In the genomic region with DNA sequence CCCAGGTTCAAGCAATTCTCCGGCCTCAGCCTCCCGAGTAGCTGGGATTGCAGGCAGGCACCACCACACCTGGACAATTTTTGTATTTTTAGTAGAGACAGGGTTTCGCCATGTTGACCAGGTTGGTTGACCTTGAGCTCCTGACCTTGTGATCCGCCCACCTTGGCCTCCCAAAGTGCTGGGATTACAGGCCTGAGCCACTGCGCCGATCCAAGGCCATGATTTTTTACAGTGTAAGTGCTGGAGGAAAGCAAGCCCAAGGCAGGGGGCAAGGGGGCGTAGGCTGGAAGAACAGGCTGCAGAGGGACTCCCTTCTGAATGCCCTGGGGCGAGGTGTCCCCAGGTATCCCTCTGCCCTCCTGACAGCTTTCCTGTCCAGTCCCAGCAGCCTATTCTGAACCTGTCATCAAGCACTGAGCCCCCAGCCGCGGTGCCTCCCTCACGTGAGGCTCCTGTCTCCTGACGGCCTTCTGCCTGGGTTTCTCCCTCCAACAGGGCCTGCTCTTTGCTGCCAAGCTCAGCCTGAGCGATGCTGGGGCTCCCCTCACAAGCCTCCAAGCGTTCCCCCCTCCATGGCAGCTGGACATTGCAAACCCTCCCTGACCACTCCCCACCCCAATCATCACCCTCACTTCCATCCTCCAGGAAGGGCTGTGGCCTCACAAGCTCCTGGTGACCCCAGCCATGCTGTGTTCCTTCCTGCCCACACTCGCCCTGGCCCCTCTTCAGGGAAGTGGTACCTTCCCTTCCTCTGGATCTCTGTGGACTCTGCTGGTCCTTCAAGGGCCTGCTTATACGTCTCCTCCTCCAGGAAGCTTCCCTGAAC, we compare ENCODE assay signal across 1 cellular context.
TF ChIP-seq lines count a peak whose summit lies in the region.

No MANE protein-coding gene starts in this region.

TF ChIP-seq in HepG2, 621 proteins besides CTCF, POLR2A, EP300 and RAD21 (continued from another document and continues in another):
- TF ChIP-seq, protein P1, sequence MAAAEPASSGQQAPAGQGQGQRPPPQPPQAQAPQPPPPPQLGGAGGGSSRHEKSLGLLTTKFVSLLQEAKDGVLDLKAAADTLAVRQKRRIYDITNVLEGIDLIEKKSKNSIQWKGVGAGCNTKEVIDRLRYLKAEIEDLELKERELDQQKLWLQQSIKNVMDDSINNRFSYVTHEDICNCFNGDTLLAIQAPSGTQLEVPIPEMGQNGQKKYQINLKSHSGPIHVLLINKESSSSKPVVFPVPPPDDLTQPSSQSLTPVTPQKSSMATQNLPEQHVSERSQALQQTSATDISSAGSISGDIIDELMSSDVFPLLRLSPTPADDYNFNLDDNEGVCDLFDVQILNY (CRISPR knock-in tag; conservative IDR thresholded peaks at IDR 0.05) = no peak
- TF ChIP-seq NPAS2 (CRISPR knock-in tag; IDR thresholded peaks at IDR 0.05; ENCODE audit: borderline replicate concordance) = no peak
- no peak for TF ChIP-seq TRIM24 (CRISPR knock-in tag; IDR thresholded peaks at IDR 0.05)
- TF ChIP-seq ZFP90 (CRISPR knock-in tag; IDR thresholded peaks at IDR 0.05; ENCODE audit: borderline replicate concordance) = no peak
- TF ChIP-seq, protein P2, sequence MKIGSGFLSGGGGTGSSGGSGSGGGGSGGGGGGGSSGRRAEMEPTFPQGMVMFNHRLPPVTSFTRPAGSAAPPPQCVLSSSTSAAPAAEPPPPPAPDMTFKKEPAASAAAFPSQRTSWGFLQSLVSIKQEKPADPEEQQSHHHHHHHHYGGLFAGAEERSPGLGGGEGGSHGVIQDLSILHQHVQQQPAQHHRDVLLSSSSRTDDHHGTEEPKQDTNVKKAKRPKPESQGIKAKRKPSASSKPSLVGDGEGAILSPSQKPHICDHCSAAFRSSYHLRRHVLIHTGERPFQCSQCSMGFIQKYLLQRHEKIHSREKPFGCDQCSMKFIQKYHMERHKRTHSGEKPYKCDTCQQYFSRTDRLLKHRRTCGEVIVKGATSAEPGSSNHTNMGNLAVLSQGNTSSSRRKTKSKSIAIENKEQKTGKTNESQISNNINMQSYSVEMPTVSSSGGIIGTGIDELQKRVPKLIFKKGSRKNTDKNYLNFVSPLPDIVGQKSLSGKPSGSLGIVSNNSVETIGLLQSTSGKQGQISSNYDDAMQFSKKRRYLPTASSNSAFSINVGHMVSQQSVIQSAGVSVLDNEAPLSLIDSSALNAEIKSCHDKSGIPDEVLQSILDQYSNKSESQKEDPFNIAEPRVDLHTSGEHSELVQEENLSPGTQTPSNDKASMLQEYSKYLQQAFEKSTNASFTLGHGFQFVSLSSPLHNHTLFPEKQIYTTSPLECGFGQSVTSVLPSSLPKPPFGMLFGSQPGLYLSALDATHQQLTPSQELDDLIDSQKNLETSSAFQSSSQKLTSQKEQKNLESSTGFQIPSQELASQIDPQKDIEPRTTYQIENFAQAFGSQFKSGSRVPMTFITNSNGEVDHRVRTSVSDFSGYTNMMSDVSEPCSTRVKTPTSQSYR (CRISPR knock-in tag; IDR thresholded peaks at IDR 0.05; ENCODE audit: borderline replicate concordance) = no peak
- TF ChIP-seq NFE2L1 (CRISPR knock-in tag; IDR thresholded peaks at IDR 0.05; ENCODE audit: borderline replicate concordance) = no peak
- TF ChIP-seq NFATC3 (CRISPR knock-in tag; IDR thresholded peaks at IDR 0.05) = no peak
- no peak for TF ChIP-seq MBNL3 (CRISPR knock-in tag; conservative IDR thresholded peaks at IDR 0.05)
- TF ChIP-seq ZNF292 (CRISPR knock-in tag; IDR thresholded peaks at IDR 0.05; ENCODE audit: borderline replicate concordance, low read depth) = peak; percentile 68; the same call in 1 of the 2 replicates
- TF ChIP-seq, protein P3, sequence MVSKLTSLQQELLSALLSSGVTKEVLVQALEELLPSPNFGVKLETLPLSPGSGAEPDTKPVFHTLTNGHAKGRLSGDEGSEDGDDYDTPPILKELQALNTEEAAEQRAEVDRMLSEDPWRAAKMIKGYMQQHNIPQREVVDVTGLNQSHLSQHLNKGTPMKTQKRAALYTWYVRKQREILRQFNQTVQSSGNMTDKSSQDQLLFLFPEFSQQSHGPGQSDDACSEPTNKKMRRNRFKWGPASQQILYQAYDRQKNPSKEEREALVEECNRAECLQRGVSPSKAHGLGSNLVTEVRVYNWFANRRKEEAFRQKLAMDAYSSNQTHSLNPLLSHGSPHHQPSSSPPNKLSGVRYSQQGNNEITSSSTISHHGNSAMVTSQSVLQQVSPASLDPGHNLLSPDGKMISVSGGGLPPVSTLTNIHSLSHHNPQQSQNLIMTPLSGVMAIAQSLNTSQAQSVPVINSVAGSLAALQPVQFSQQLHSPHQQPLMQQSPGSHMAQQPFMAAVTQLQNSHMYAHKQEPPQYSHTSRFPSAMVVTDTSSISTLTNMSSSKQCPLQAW (CRISPR knock-in tag; IDR thresholded peaks at IDR 0.05) = 0 out of 2 replicates have a peak, but pooled peaks have one; percentile 57
- TF ChIP-seq, protein P4, sequence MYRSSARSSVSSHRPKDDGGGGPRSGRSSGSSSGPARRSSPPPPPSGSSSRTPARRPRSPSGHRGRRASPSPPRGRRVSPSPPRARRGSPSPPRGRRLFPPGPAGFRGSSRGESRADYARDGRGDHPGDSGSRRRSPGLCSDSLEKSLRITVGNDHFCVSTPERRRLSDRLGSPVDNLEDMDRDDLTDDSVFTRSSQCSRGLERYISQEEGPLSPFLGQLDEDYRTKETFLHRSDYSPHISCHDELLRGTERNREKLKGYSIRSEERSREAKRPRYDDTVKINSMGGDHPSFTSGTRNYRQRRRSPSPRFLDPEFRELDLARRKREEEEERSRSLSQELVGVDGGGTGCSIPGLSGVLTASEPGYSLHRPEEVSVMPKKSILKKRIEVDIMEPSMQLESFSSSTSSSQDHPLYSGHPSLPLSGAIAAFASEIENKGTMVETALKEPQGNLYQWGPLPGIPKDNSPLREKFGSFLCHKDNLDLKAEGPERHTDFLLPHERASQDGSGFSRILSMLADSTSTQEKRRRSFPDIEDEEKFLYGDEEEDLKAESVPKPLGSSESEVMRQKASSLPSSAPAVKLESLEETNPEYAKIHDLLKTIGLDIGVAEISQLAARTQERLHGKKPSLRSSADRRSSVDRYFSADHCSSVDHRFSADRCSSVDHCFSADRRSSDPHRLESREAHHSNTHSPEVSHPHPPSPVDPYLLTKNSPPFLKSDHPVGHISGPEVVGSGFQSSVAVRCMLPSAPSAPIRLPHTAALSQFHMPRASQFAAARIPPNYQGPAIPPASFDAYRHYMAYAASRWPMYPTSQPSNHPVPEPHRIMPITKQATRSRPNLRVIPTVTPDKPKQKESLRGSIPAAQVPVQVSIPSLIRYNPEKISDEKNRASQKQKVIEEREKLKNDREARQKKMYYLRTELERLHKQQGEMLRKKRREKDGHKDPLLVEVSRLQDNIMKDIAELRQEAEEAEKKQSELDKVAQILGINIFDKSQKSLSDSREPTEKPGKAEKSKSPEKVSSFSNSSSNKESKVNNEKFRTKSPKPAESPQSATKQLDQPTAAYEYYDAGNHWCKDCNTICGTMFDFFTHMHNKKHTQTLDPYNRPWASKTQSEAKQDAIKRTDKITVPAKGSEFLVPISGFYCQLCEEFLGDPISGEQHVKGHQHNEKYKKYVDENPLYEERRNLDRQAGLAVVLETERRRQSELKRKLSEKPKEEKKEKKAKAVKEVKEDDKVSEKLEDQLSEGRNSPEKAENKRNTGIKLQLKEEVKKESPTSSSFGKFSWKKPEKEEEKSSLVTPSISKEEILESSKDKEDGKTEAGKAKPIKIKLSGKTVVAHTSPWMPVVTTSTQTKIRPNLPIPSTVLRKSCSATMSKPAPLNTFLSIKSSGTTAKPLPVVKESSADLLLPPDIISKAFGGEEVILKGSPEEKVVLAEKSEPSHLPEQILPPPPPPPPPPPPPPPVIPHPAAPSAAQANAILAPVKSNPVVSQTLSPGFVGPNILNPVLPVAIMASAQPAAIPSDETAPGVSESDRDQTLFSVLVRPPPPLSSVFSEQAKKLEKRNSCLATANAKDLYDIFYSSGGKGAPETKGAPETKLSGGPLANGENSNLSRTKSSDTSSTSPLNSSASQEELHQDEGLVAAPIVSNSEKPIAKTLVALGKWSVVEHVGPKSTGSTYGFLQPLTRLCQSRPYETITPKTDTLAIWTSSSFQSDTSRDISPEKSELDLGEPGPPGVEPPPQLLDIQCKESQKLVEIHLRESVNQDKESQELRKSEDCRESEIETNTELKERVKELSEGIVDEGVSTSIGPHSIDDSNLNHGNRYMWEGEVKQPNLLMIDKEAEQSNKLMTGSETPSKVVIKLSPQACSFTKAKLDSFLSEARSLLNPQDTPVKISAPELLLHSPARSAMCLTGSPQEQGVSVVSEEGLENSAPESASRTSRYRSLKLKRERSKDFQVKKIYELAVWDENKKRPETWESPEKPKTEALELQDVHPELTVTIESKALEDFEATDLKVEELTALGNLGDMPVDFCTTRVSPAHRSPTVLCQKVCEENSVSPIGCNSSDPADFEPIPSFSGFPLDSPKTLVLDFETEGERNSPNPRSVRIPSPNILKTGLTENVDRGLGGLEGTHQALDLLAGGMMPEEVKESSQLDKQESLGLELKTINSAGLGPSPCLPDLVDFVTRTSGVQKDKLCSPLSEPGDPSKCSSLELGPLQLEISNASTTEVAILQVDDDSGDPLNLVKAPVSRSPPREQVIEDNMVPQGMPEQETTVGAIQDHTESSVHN (CRISPR knock-in tag; IDR thresholded peaks at IDR 0.05) = no peak
- no peak for TF ChIP-seq ZFP36L2 (CRISPR knock-in tag; IDR thresholded peaks at IDR 0.05)
- no peak for TF ChIP-seq PTBP1 (IDR thresholded peaks at IDR 0.05; ENCODE audit: low read depth, low read length, poor library complexity, severe bottlenecking)
- peak; percentile 80; the same call in 1 of the 2 replicates for TF ChIP-seq ZBTB7B (CRISPR knock-in tag; IDR thresholded peaks at IDR 0.05)
- TF ChIP-seq HNF4G (IDR thresholded peaks at IDR 0.05; ENCODE audit: borderline replicate concordance, low read depth, low read length) = peak; percentile 28; the same call in 1 of the 2 replicates
- no peak for TF ChIP-seq HNF4G (CRISPR knock-in tag; IDR thresholded peaks at IDR 0.05; ENCODE audit: borderline replicate concordance, low read depth)
- TF ChIP-seq KLF12 (CRISPR knock-in tag; IDR thresholded peaks at IDR 0.05; ENCODE audit: borderline replicate concordance) = no peak
- TF ChIP-seq, protein P5, sequence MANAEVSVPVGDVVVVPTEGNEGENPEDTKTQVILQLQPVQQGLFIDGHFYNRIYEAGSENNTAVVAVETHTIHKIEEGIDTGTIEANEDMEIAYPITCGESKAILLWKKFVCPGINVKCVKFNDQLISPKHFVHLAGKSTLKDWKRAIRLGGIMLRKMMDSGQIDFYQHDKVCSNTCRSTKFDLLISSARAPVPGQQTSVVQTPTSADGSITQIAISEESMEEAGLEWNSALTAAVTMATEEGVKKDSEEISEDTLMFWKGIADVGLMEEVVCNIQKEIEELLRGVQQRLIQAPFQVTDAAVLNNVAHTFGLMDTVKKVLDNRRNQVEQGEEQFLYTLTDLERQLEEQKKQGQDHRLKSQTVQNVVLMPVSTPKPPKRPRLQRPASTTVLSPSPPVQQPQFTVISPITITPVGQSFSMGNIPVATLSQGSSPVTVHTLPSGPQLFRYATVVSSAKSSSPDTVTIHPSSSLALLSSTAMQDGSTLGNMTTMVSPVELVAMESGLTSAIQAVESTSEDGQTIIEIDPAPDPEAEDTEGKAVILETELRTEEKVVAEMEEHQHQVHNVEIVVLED (CRISPR knock-in tag; IDR thresholded peaks at IDR 0.05; ENCODE audit: borderline replicate concordance) = no peak
- TF ChIP-seq ZNF251 (CRISPR knock-in tag; IDR thresholded peaks at IDR 0.05) = no peak
- TF ChIP-seq, protein P6, sequence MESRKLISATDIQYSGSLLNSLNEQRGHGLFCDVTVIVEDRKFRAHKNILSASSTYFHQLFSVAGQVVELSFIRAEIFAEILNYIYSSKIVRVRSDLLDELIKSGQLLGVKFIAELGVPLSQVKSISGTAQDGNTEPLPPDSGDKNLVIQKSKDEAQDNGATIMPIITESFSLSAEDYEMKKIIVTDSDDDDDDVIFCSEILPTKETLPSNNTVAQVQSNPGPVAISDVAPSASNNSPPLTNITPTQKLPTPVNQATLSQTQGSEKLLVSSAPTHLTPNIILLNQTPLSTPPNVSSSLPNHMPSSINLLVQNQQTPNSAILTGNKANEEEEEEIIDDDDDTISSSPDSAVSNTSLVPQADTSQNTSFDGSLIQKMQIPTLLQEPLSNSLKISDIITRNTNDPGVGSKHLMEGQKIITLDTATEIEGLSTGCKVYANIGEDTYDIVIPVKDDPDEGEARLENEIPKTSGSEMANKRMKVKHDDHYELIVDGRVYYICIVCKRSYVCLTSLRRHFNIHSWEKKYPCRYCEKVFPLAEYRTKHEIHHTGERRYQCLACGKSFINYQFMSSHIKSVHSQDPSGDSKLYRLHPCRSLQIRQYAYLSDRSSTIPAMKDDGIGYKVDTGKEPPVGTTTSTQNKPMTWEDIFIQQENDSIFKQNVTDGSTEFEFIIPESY (CRISPR knock-in tag; IDR thresholded peaks at IDR 0.05) = no peak
- TF ChIP-seq ZNF432 (CRISPR knock-in tag; IDR thresholded peaks at IDR 0.05; ENCODE audit: borderline replicate concordance) = no peak
- TF ChIP-seq, protein P7, sequence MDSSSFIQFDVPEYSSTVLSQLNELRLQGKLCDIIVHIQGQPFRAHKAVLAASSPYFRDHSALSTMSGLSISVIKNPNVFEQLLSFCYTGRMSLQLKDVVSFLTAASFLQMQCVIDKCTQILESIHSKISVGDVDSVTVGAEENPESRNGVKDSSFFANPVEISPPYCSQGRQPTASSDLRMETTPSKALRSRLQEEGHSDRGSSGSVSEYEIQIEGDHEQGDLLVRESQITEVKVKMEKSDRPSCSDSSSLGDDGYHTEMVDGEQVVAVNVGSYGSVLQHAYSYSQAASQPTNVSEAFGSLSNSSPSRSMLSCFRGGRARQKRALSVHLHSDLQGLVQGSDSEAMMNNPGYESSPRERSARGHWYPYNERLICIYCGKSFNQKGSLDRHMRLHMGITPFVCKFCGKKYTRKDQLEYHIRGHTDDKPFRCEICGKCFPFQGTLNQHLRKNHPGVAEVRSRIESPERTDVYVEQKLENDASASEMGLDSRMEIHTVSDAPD (CRISPR knock-in tag; IDR thresholded peaks at IDR 0.05) = no peak
- TF ChIP-seq, protein P8, sequence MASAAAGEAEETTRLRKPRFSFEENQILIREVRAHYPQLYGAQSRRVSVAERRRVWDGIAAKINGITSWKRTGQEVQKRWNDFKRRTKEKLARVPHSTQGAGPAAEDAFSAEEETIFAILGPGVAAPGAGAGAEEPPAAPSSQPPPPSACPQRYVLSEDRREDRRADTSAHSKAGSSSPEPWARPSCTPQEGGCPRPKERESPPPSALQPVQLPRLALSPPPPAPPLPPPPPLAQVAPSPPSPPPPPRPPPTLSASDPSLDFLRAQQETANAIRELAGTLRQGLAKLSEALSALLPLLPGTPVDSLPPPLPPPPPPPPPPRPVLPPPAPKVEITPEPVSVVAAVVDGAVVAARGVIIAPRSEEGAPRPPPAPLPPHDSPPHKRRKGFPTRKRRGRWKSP (CRISPR knock-in tag; IDR thresholded peaks at IDR 0.05) = peak; percentile 48; the same call in 1 of the 2 replicates
- TF ChIP-seq FOXK2 (IDR thresholded peaks at IDR 0.05) = no peak
- TF ChIP-seq GTF3A (CRISPR knock-in tag; conservative IDR thresholded peaks at IDR 0.05) = 0 out of 2 replicates have a peak, but pooled peaks have one; percentile 38
